9 cellular contexts compared by ENCODE assay signal in genomic region chr10:97632949-97633884, GRCh38. TPM values are rescaled to one million over a fixed set of nuclear protein-coding genes. Genes with fewer than 3 reads are reported as not detected.
A peak's percentile ranks its signal among the peaks of the same experiment; 100 is the strongest.
DNase-seq lines count a peak whose midpoint lies in the region; ATAC-seq, FAIRE-seq and TF ChIP-seq lines count a peak whose summit lies in the region.
"Had no signal": no experiment of that assay in that cellular context is flagged by ENCODE, and none has a peak within 500 bp of the region (broad histone marks: within the 10 kb centered on the region; RNA-seq: fewer than 3 reads in every experiment).

Gene MORN4 (minus strand): TSS chr10:97633500. CDS start chr10:97619653, 13,847 bp downstream.

- H3K9me3 Mint-ChIP-seq in WTC11 = no peaks in the 10 kb centered on the region

- no peaks in the 10 kb centered on the region for H3K27me3 Mint-ChIP-seq in WTC11 (ENCODE audit: low read depth)

- TF ChIP-seq CTCF in 22Rv1 (IDR thresholded peaks at IDR 0.05) = no peak
- TF ChIP-seq CTCF in WTC11 (IDR thresholded peaks at IDR 0.05) = no peak
- no peak for TF ChIP-seq CTCF in bronchial epithelial cell (IDR thresholded peaks at IDR 0.05; ENCODE audit: insufficient read depth, low read length, severe bottlenecking)

- peak within 1 kb of the TSS; percentile 98 for H3K4me3 Mint-ChIP-seq in WTC11

- peak within 1 kb of the TSS; percentile 52 for H3K27ac ChIP-seq in 22Rv1
- peak within 1 kb of the TSS in 16 of 21 experiments; percentile 3 to 68 (median 50) for H3K27ac ChIP-seq in skin epidermis
- H3K27ac ChIP-seq: BLaER1 had no signal

- peak; percentile 34 for TF ChIP-seq POLR2A in GM18526 (IDR thresholded peaks at IDR 0.05; ENCODE audit: extremely low read depth, insufficient read length)

- H3K4me1 Mint-ChIP-seq in WTC11 = peaks cover 11% of the 10 kb centered on the region; the same call in 1 of the 2 replicates

- no peak for FAIRE-seq in bronchial epithelial cell (lab: Jason Lieb, UNC)

- POLR2A ChIA-PET in WTC11 (lab: Charles Lee) = no interaction called here

- CTCF ChIA-PET in WTC11 (lab: Charles Lee) = interaction anchor here (1.0 to 1.3 kb wide), 2 partner anchors 49 to 61 kb away, joined by 3 to 4 read pairs; partner anchors contain the start of genes ANKRD2 and HOGA1

- H3K27me3 ChIP-seq in bronchial epithelial cell (ENCODE audit: control insufficient read depth, insufficient read depth, low read length) = no peaks in the 10 kb centered on the region
- H3K27me3 ChIP-seq: BLaER1 had no signal

- peak within 1 kb of the TSS; percentile 74 for H3K4me3 ChIP-seq in bronchial epithelial cell (ENCODE audit: low read depth, low read length)
- H3K4me3 ChIP-seq in skin epidermis = peak within 1 kb of the TSS; percentile 48 to 80 (median 62)
- H3K4me3 ChIP-seq: BLaER1 had no signal

- DNase-seq in NCI-H2171 (lab: John Stamatoyannopoulos, UW) (peak; percentile 85), WTC11 (ENCODE audit: low spot score) (peak; percentile 95), bronchial epithelial cell (ENCODE audit: low read depth) (peak; percentile 80), iPS-NIHi11 (ENCODE audit: low spot score) (peak; percentile 96)

- H3K27ac Mint-ChIP-seq in WTC11 = peak within 1 kb of the TSS; percentile 97

- H3K36me3 ChIP-seq in bronchial epithelial cell (ENCODE audit: control insufficient read depth, insufficient read depth, low read length) = no peaks in the 10 kb centered on the region
- H3K36me3 ChIP-seq: BLaER1 had no signal

- ATAC-seq in HG03060 (IDR thresholded peaks at IDR 0.05; ENCODE audit: low read depth, unreplicated experiment) = peak; percentile 91
- ATAC-seq in WTC11 = peak; percentile 96

- H3K36me3 Mint-ChIP-seq in WTC11 = no peaks in the 10 kb centered on the region

TF ChIP-seq in WTC11, 78 proteins besides CTCF, POLR2A, EP300 and RAD21 (continues in another document):
- TF ChIP-seq RELA (CRISPR knock-in tag; IDR thresholded peaks at IDR 0.05; ENCODE audit: borderline replicate concordance) = no peak
- TF ChIP-seq PREB (CRISPR knock-in tag; IDR thresholded peaks at IDR 0.05; ENCODE audit: borderline replicate concordance) = no peak
- TF ChIP-seq HMGA2 (CRISPR knock-in tag; IDR thresholded peaks at IDR 0.05) = no peak
- TF ChIP-seq AFF4 (CRISPR knock-in tag; IDR thresholded peaks at IDR 0.05; ENCODE audit: borderline replicate concordance) = no peak
- no peak for TF ChIP-seq ZNF281 (CRISPR knock-in tag; IDR thresholded peaks at IDR 0.05)
- TF ChIP-seq GRHL2 (CRISPR knock-in tag; IDR thresholded peaks at IDR 0.05; ENCODE audit: insufficient replicate concordance, severe bottlenecking) = no peak
- no peak for TF ChIP-seq ZNF219 (CRISPR knock-in tag; IDR thresholded peaks at IDR 0.05; ENCODE audit: borderline replicate concordance)
- no peak for TF ChIP-seq CDX4 (CRISPR knock-in tag; IDR thresholded peaks at IDR 0.05; ENCODE audit: borderline replicate concordance)
- TF ChIP-seq TEAD1 (CRISPR knock-in tag; IDR thresholded peaks at IDR 0.05) = no peak
- peak; percentile 41; the same call in 1 of the 2 replicates for TF ChIP-seq USF1 (CRISPR knock-in tag; IDR thresholded peaks at IDR 0.05)
- no peak for TF ChIP-seq ZSCAN18 (CRISPR knock-in tag; IDR thresholded peaks at IDR 0.05)
- TF ChIP-seq FOXK1 (CRISPR knock-in tag; IDR thresholded peaks at IDR 0.05) = peak; percentile 68; the same call in 1 of the 2 replicates
- TF ChIP-seq ZNF396 (CRISPR knock-in tag; IDR thresholded peaks at IDR 0.05; ENCODE audit: borderline replicate concordance) = no peak
- TF ChIP-seq MAX (CRISPR knock-in tag; IDR thresholded peaks at IDR 0.05) = peak; percentile 68; the same call in 1 of the 2 replicates

RNA-seq across cellular contexts. Expression of gene MORN4, which starts in this region (rescaled TPM):
- total RNA-seq in WTC11 (2021) = 21.8 to 27.1 TPM (median 24.0 TPM) in 3 replicates
- total RNA-seq in bronchial epithelial cell = 7.1 and 9.0 TPM in 2 replicates

Comparison
In these comparisons a context has a peak if more than half of its experiments do, and no peak if none do; other contexts are left out.
1. Peak in every context shown above with its lines: DNase-seq, ATAC-seq, H3K4me3 ChIP-seq and H3K27ac ChIP-seq.